ENCODE assay signal across 6 cellular contexts in the genomic region with DNA sequence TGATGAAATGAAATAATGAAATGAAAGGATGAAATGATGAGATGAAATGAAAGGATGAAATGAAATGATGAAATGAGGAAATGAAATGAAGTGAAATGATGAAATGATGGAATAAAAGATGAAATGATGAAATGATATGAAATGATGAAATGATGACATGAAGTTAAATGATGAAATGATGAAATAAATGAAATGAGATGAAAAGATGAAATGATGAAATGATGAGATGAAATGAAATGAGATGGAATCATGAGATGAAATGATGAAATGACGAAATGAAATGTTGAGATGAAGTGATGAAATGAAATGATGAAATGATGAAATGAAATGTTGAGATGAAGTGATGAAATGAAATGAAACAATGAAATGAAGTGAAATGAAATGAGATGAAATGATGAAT.
A peak's percentile ranks its signal among the peaks of the same experiment; 100 is the strongest.
DNase-seq lines count a peak whose midpoint lies in the region; ATAC-seq, FAIRE-seq and TF ChIP-seq lines count a peak whose summit lies in the region.
"Not testable (repeated sequence)": the region's sequence is repeated elsewhere in the genome, so short reads cannot be mapped to it uniquely, and the experiment has no call there.

No MANE protein-coding gene starts in this region.

- not testable (repeated sequence) for H3K27ac ChIP-seq in K562 (ENCODE audit: extremely low read depth, low read depth, low read length); small intestine (ENCODE audit: low read depth in 1 of 2, low read length in 1 of 2)

- H3K4me1 ChIP-seq in K562 (replicated peaks in 1 of 2; ENCODE audit: control insufficient read depth in 2 of 2, insufficient read depth in 2 of 2, low read length in 2 of 2); small intestine (ENCODE audit: control insufficient read depth in 2 of 2, insufficient read depth in 1 of 2, low read depth in 1 of 2, low read length in 1 of 2): not testable (repeated sequence)

- CTCF ChIA-PET in Calu3 (lab: Charles Lee); K562 (lab: Yijun Ruan, JAX; ENCODE audit: low intra/inter-chr PET ratio): not testable (repeated sequence)

- not testable (repeated sequence) for H3K27me3 ChIP-seq in K562 (ENCODE audit: control insufficient read depth in 2 of 2, insufficient read depth in 2 of 2, low read length in 2 of 2); small intestine (ENCODE audit: control insufficient read depth in 2 of 2, insufficient read depth in 2 of 2, low read length in 2 of 2)

- H3K4me3 Mint-ChIP-seq in Calu3 (ENCODE audit: low read depth, unreplicated experiment); activated naive CD8-positive, alpha-beta T cell treated with anti-CD3 and anti-CD28 coated beads for 36 hours: not testable (repeated sequence)

- not testable (repeated sequence) for ATAC-seq in K562

- peak overlapping the region; percentile 50 for H3K27ac Mint-ChIP-seq in Calu3 (ENCODE audit: unreplicated experiment)
- H3K27ac Mint-ChIP-seq in activated naive CD8-positive, alpha-beta T cell treated with anti-CD3 and anti-CD28 coated beads for 36 hours = peak overlapping the region; percentile 6

- intact Hi-C loops in Calu3 (cut with micrococcal nuclease; ENCODE audit: unreplicated experiment); K562 (cut with micrococcal nuclease): not testable (repeated sequence)

- H3K36me3 Mint-ChIP-seq in Calu3 (ENCODE audit: insufficient read depth, unreplicated experiment) = not testable (repeated sequence)
- peaks cover 10% of the 10 kb centered on the region for H3K36me3 Mint-ChIP-seq in activated naive CD8-positive, alpha-beta T cell treated with anti-CD3 and anti-CD28 coated beads for 36 hours

- H3K9ac ChIP-seq in K562 (ENCODE audit: insufficient read depth in 1 of 2, low read depth in 2 of 2, low read length in 2 of 2) = not testable (repeated sequence)

- not testable (repeated sequence) for H3K9me3 ChIP-seq in K562 (replicated peaks; ENCODE audit: control insufficient read depth, insufficient read depth, low read depth, low read length); small intestine (ENCODE audit: control insufficient read depth, low read depth)

- H3K79me2 ChIP-seq in K562 (ENCODE audit: control insufficient read depth, insufficient read depth, low read length) = not testable (repeated sequence)

- H2AFZ ChIP-seq in K562 (ENCODE audit: low read depth, low read length) = not testable (repeated sequence)

- H3K27me3 Mint-ChIP-seq in Calu3 (ENCODE audit: unreplicated experiment); activated naive CD8-positive, alpha-beta T cell treated with anti-CD3 and anti-CD28 coated beads for 36 hours: not testable (repeated sequence)

- POLR2A ChIA-PET in K562 (lab: Yijun Ruan, JAX) = not testable (repeated sequence)

- not testable (repeated sequence) for H3K4me3 ChIP-seq in K562; small intestine (ENCODE audit: low read depth in 1 of 2, low read length in 2 of 2)

- H3K36me3 ChIP-seq in K562 (ENCODE audit: control insufficient read depth, insufficient read depth, low read length); small intestine (ENCODE audit: control insufficient read depth in 2 of 2, insufficient read depth in 2 of 2, low read length in 2 of 2): not testable (repeated sequence)

- TF ChIP-seq CTCF in Calu3 (IDR thresholded peaks at IDR 0.05; ENCODE audit: unreplicated experiment); K562 (IDR thresholded peaks at IDR 0.05 in 2 of 3, conservative IDR thresholded peaks at IDR 0.05 in 1 of 3; ENCODE audit: insufficient read depth in 2 of 3, low read depth in 1 of 3, low read length in 3 of 3): not testable (repeated sequence)

- peaks cover 15% of the 10 kb centered on the region for H3K9me3 Mint-ChIP-seq in Calu3 (ENCODE audit: low read depth, unreplicated experiment)
- H3K9me3 Mint-ChIP-seq in activated naive CD8-positive, alpha-beta T cell treated with anti-CD3 and anti-CD28 coated beads for 36 hours = peaks cover 21% of the 10 kb centered on the region

- not testable (repeated sequence) for BruUV-seq in Calu3 (replicated peaks; lab: Mats Ljungman, UMichigan); K562 (replicated peaks; lab: Mats Ljungman, UMichigan)

- H3K9me1 ChIP-seq in K562 (ENCODE audit: control insufficient read depth, insufficient read depth, low read length) = not testable (repeated sequence)

- FAIRE-seq in K562 (lab: Jason Lieb, UNC) = not testable (repeated sequence)
- peak; percentile 37 for FAIRE-seq in frontal cortex (lab: Jason Lieb, UNC)
- FAIRE-seq in small intestine (lab: Jason Lieb, UNC) = peak; percentile 5

- not testable (repeated sequence) for H4K20me1 ChIP-seq in K562 (replicated peaks; ENCODE audit: control insufficient read depth, insufficient read depth, low read length)

- 0% methylated on average over 1 of the region's 1 CpG for WGBS in K562 (ENCODE audit: insufficient coverage, low coverage, missing lambda C conversion rate)
- 30 to 41% (median 34%) methylated on average over 1 of the region's 1 CpG for WGBS in small intestine, 3 donors

- not testable (repeated sequence) for H3K4me1 Mint-ChIP-seq in Calu3 (ENCODE audit: low read depth, unreplicated experiment); activated naive CD8-positive, alpha-beta T cell treated with anti-CD3 and anti-CD28 coated beads for 36 hours

- TF ChIP-seq RAD21 in K562 (CRISPR knock-in tag; conservative IDR thresholded peaks at IDR 0.05 in 1 of 2, IDR thresholded peaks at IDR 0.05 in 1 of 2) = not testable (repeated sequence)

- not testable (repeated sequence) for DNase-seq in Calu3; activated naive CD8-positive, alpha-beta T cell treated with anti-CD3 and anti-CD28 coated beads for 36 hours; K562 (ENCODE audit: extremely low read depth in 1 of 4, low spot score in 3 of 4); frontal cortex (ENCODE audit: low spot score in 2 of 2); small intestine
- peak; percentile 0 for DNase-seq in LHCN-M2 (ENCODE audit: low read depth)

- TF ChIP-seq EP300 in K562 (IDR thresholded peaks at IDR 0.05; ENCODE audit: low read length) = not testable (repeated sequence)

- in situ Hi-C loops in K562 (cut with MboI) = not testable (repeated sequence)

- not testable (repeated sequence) for TF ChIP-seq POLR2A in K562 (conservative IDR thresholded peaks at IDR 0.05)

- H3K4me2 ChIP-seq in K562 (ENCODE audit: insufficient read depth, low read length) = not testable (repeated sequence)

TF ChIP-seq in K562, 482 proteins besides CTCF, POLR2A, EP300 and RAD21:
- TF ChIP-seq, protein P1, sequence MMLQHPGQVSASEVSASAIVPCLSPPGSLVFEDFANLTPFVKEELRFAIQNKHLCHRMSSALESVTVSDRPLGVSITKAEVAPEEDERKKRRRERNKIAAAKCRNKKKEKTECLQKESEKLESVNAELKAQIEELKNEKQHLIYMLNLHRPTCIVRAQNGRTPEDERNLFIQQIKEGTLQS (IDR thresholded peaks at IDR 0.05) = peak; percentile 60; the same call in 1 of the 2 replicates
- TF ChIP-seq, protein P1 (CRISPR knock-in tag; conservative IDR thresholded peaks at IDR 0.05) = not testable (repeated sequence)
- TF ChIP-seq TRIM24 (IDR thresholded peaks at IDR 0.05) = peak; percentile 39 to 82; a peak in 2 of 4 replicates
- not testable (repeated sequence) for TF ChIP-seq CEBPG (CRISPR knock-in tag; IDR thresholded peaks at IDR 0.05)
- TF ChIP-seq CEBPG (tag; conservative IDR thresholded peaks at IDR 0.05 in 1 of 2, IDR thresholded peaks at IDR 0.05 in 1 of 2) = peak in 1 of 2 experiments; percentile 91; a peak in 3 of 4 replicates
- TF ChIP-seq CEBPB (tag; IDR thresholded peaks at IDR 0.05) = peak; percentile 87
